In the genomic region with DNA sequence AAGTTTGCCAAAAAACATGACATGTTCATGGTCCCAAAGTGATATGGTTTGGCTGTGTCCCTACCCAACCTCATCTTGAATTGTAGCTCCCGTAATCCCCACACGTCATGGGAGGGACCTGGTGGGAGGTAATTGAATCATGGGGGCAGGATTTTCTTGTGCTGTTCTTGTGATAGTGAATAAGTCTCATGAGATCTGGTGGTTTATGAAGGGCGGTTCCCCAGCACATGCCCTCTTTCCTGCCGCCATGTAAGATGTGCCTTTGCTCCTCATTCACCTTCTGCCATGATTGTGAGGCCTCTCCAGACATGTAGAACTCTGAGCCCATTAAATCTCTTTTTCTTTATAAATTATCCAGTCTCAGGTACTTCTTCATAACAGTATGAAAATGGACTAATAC, we compare ENCODE assay signal across 9 cellular contexts.
"Had no signal": no experiment of that assay in that cellular context is flagged by ENCODE, and none has a peak within 500 bp of the region (broad histone marks: within the 10 kb centered on the region; RNA-seq: fewer than 3 reads in every experiment).

No MANE protein-coding gene starts in this region.

- H3K27ac ChIP-seq: GM23248 had no signal

- DNase-seq: GM23248, GOT3, H7, H9, HCEC 1CT, HFFc6 had no signal

- H3K4me1 ChIP-seq: HAP-1 had no signal

- H3K4me3 ChIP-seq: GM23248, GM23338, HAP-1 had no signal

- H3K4me3 Mint-ChIP-seq: GM23338, H9, HFFc6 had no signal

- H3K36me3 ChIP-seq: HAP-1 had no signal

- H3K27ac Mint-ChIP-seq: GM23338, H9, HFFc6 had no signal

- H3K9me3 ChIP-seq: HAP-1 had no signal

- ATAC-seq: GM23338, HCT116 had no signal

- H3K9me3 Mint-ChIP-seq: GM23338, H9 had no signal

- H3K4me1 Mint-ChIP-seq: GM23338, H9 had no signal
